13 cellular contexts compared by ENCODE assay signal in genomic region chr6:52516269-52516668, GRCh38.
"Had no signal": no experiment of that assay in that cellular context is flagged by ENCODE, and none has a peak within 500 bp of the region (broad histone marks: within the 10 kb centered on the region; RNA-seq: fewer than 3 reads in every experiment).

No MANE protein-coding gene starts in this region.

- H2AFZ ChIP-seq: neural progenitor cell had no signal

- H3K4me3 Mint-ChIP-seq: activated naive CD8-positive, alpha-beta T cell treated with anti-CD3 and anti-CD28 coated beads for 36 hours; neural progenitor cell had no signal

- ATAC-seq: gastroesophageal sphincter had no signal

- H3K36me3 ChIP-seq: neural progenitor cell had no signal

- H3K4me2 ChIP-seq: neural progenitor cell had no signal

- H3K27ac ChIP-seq: colonic mucosa, neural progenitor cell, right atrium auricular region had no signal

- DNase-seq: activated CD4-positive, alpha-beta T cell treated with anti-CD3 and anti-CD28 coated beads, Interleukin-2, amount 50 U/mL, for 1 hour; activated CD4-positive, CD25-positive, alpha-beta regulatory T cell; activated gamma-delta T cell; activated naive CD8-positive, alpha-beta T cell treated with anti-CD3 and anti-CD28 coated beads for 36 hours; activated T-cell treated with anti-CD3 and anti-CD28 coated beads, Interleukin-2, amount 50 U/mL, for 48 hours; colonic mucosa; effector CD4-positive, alpha-beta T cell had no signal

- H3K4me1 ChIP-seq: colonic mucosa had no signal

- H3K4me3 ChIP-seq: ascending aorta, colonic mucosa, gastroesophageal sphincter, neural progenitor cell, right atrium auricular region, skin epidermis, tibial nerve had no signal

- H3K9me3 ChIP-seq: ascending aorta, colonic mucosa, gastroesophageal sphincter, right atrium auricular region, tibial nerve had no signal

- H3K27ac Mint-ChIP-seq: activated naive CD8-positive, alpha-beta T cell treated with anti-CD3 and anti-CD28 coated beads for 36 hours; neural progenitor cell had no signal

- H3K27me3 Mint-ChIP-seq: activated naive CD8-positive, alpha-beta T cell treated with anti-CD3 and anti-CD28 coated beads for 36 hours had no signal

- H3K27me3 ChIP-seq: ascending aorta, colonic mucosa, gastroesophageal sphincter, neural progenitor cell, right atrium auricular region, tibial nerve had no signal

- H3K9me3 Mint-ChIP-seq: activated naive CD8-positive, alpha-beta T cell treated with anti-CD3 and anti-CD28 coated beads for 36 hours; neural progenitor cell had no signal
